In genomic region chr7:133252858-133253521, GRCh38 we compare ENCODE assay signal across 8 cellular contexts. TPM values are rescaled to one million over a fixed set of nuclear protein-coding genes. Genes with fewer than 3 reads are reported as not detected.
A peak's percentile ranks its signal among the peaks of the same experiment; 100 is the strongest.
DNase-seq lines count a peak whose midpoint lies in the region; ATAC-seq, FAIRE-seq and TF ChIP-seq lines count a peak whose summit lies in the region.

Gene EXOC4 (plus strand): TSS chr7:133253078.

- peaks cover 0 to 22% of the 10 kb centered on the region in 2 donors for H3K4me1 ChIP-seq in right atrium auricular region
- peaks cover 8% of the 10 kb centered on the region for H3K4me1 ChIP-seq in psoas muscle

- DNase-seq in NCI-H187 treated with DMSO at 0.1 percent for 48 hours (lab: John Stamatoyannopoulos, UW) (peak; percentile 95), anterior cingulate cortex (lab: John Stamatoyannopoulos, UW) (peak; percentile 17 to 98 (median 92)), right atrium auricular region (ENCODE audit: low spot score) (peak; percentile 97), psoas muscle (peak; percentile 84 to 91), urothelium cell line (ENCODE audit: low spot score) (peak; percentile 88)

- H3K4me3 ChIP-seq in right atrium auricular region: peak within 1 kb of the TSS; percentile 87 to 98
- peak within 1 kb of the TSS; percentile 86 for H3K4me3 ChIP-seq in psoas muscle

- TF ChIP-seq CTCF in right atrium auricular region (IDR thresholded peaks at IDR 0.05): no peak
- TF ChIP-seq CTCF in psoas muscle (IDR thresholded peaks at IDR 0.05): no peak

- 0% methylated on average over 25 of the region's 25 CpGs for WGBS in psoas muscle, 3 donors

- H3K27me3 ChIP-seq in right atrium auricular region (no peaks in the 10 kb centered on the region), psoas muscle (ENCODE audit: insufficient read depth in 3 of 3, low read length in 2 of 3) (no peaks in the 10 kb centered on the region)

- H3K27ac ChIP-seq in right atrium auricular region (peak within 1 kb of the TSS; percentile 84 to 91), psoas muscle (peak within 1 kb of the TSS; percentile 93)

- FAIRE-seq in urothelium cell line (lab: Jason Lieb, UNC): no peak

- H3K36me3 ChIP-seq in right atrium auricular region (no peaks in the 10 kb centered on the region), psoas muscle (ENCODE audit: insufficient read depth in 1 of 2, low read depth in 1 of 2) (no peaks in the 10 kb centered on the region)

- no peaks in the 10 kb centered on the region for H3K9me3 ChIP-seq in right atrium auricular region
- H3K9me3 ChIP-seq in psoas muscle: no peaks in the 10 kb centered on the region

- peak; percentile 95 for ATAC-seq in GM18499 (IDR thresholded peaks at IDR 0.05; ENCODE audit: insufficient read depth, unreplicated experiment)
- peak; percentile 99 for ATAC-seq in HG02943 (IDR thresholded peaks at IDR 0.05; ENCODE audit: low read depth, unreplicated experiment)
- peak; percentile 100 for ATAC-seq in psoas muscle

- intact Hi-C loops in T-helper 2 cell treated with Interferon-gamma antibody and Interleukin-4, amounts not matched to agents 100 ng/mL and 5 ng/mL, for 36 hours (cut with micrococcal nuclease): loop anchor here (1.0 to 10.0 kb wide), 6 partner anchors 171 to 1394 kb away; partner anchors contain the start of genes AKR1B1, BPGM, CHCHD3 and LRGUK
- intact Hi-C loops in psoas muscle (cut with DNase I): no loop called here

RNA-seq across cellular contexts. Expression of gene EXOC4, which starts in this region (rescaled TPM):
- total RNA-seq in T-helper 2 cell treated with Interferon-gamma antibody and Interleukin-4, amounts not matched to agents 100 ng/mL and 5 ng/mL, for 36 hours: 74.2 and 76.2 TPM in 2 replicates
- total RNA-seq in right atrium auricular region: 10 to 100 TPM; 24.7 to 30.6 TPM
- total RNA-seq in psoas muscle: 10 to 100 TPM; 28.0 to 63.0 (median 42.8) TPM
- 10 to 100 TPM in 2 of 3 donors, 1 to 10 TPM in 1; 7.6 to 29.1 (median 15.4) TPM for polyA plus RNA-seq in psoas muscle

Comparison
In these comparisons a context has a peak if more than half of its experiments do, and no peak if none do; other contexts are left out.
1. Peak in every context shown above with its lines: DNase-seq, ATAC-seq, H3K4me3 ChIP-seq and H3K27ac ChIP-seq.